In genomic region chr16:25066747-25067631, GRCh38 we compare ENCODE assay signal across 1 cellular context.
TF ChIP-seq lines count a peak whose summit lies in the region.

No MANE protein-coding gene starts in this region.

TF ChIP-seq in HepG2, 621 proteins besides CTCF, POLR2A, EP300 and RAD21 (continued from another document and continues in another):
- no peak for TF ChIP-seq ZNF318 (CRISPR knock-in tag; IDR thresholded peaks at IDR 0.05)
- TF ChIP-seq ZNF563 (CRISPR knock-in tag; IDR thresholded peaks at IDR 0.05), result peak; percentile 70
- 0 out of 2 replicates have a peak, but pooled peaks have one; percentile 17 for TF ChIP-seq ZNF3 (CRISPR knock-in tag; IDR thresholded peaks at IDR 0.05)
- no peak for TF ChIP-seq JDP2 (CRISPR knock-in tag; IDR thresholded peaks at IDR 0.05; ENCODE audit: borderline replicate concordance)
- peak; percentile 21; the same call in 1 of the 2 replicates for TF ChIP-seq TFE3 (CRISPR knock-in tag; IDR thresholded peaks at IDR 0.05)
- no peak for TF ChIP-seq ZBTB44 (CRISPR knock-in tag; IDR thresholded peaks at IDR 0.05)
- peak; percentile 24; the same call in 1 of the 2 replicates for TF ChIP-seq ZNF768 (CRISPR knock-in tag; IDR thresholded peaks at IDR 0.05)
- peak; percentile 45; the same call in 1 of the 2 replicates for TF ChIP-seq GATAD1 (CRISPR knock-in tag; IDR thresholded peaks at IDR 0.05)
- no peak for TF ChIP-seq YEATS2 (CRISPR knock-in tag; IDR thresholded peaks at IDR 0.05; ENCODE audit: borderline replicate concordance)
- TF ChIP-seq ZNF567 (CRISPR knock-in tag; IDR thresholded peaks at IDR 0.05; ENCODE audit: borderline replicate concordance), result no peak
- no peak; the same call in 1 of the 2 replicates for TF ChIP-seq ZNF44 (CRISPR knock-in tag; IDR thresholded peaks at IDR 0.05)
- TF ChIP-seq ZBTB40 (IDR thresholded peaks at IDR 0.05), result no peak
- TF ChIP-seq ZBTB40 (CRISPR knock-in tag; IDR thresholded peaks at IDR 0.05), result peak; percentile 26; the same call in 1 of the 2 replicates
- TF ChIP-seq ZNF503 (CRISPR knock-in tag; IDR thresholded peaks at IDR 0.05), result 0 out of 2 replicates have a peak, but pooled peaks have one; percentile 12
- 0 out of 2 replicates have a peak, but pooled peaks have one; percentile 59 for TF ChIP-seq RFXAP (CRISPR knock-in tag; IDR thresholded peaks at IDR 0.05; ENCODE audit: borderline replicate concordance)
- TF ChIP-seq ZNF317 (CRISPR knock-in tag; IDR thresholded peaks at IDR 0.05), result no peak
- TF ChIP-seq IRF9 (CRISPR knock-in tag; IDR thresholded peaks at IDR 0.05; ENCODE audit: borderline replicate concordance), result peak; percentile 96; the same call in 1 of the 2 replicates
- TF ChIP-seq HOXA7 (CRISPR knock-in tag; IDR thresholded peaks at IDR 0.05), result no peak
- no peak for TF ChIP-seq CBFB (CRISPR knock-in tag; IDR thresholded peaks at IDR 0.05)
- TF ChIP-seq CENPX (CRISPR knock-in tag; IDR thresholded peaks at IDR 0.05), result no peak
- TF ChIP-seq ZNF7 (CRISPR knock-in tag; IDR thresholded peaks at IDR 0.05), result no peak
- no peak for TF ChIP-seq ZNF253 (CRISPR knock-in tag; IDR thresholded peaks at IDR 0.05; ENCODE audit: borderline replicate concordance)
- TF ChIP-seq ZNF788 (CRISPR knock-in tag; IDR thresholded peaks at IDR 0.05; ENCODE audit: borderline replicate concordance), result peak; percentile 24; the same call in 1 of the 2 replicates
- TF ChIP-seq RNF219 (CRISPR knock-in tag; IDR thresholded peaks at IDR 0.05), result no peak
- peak; percentile 74 for TF ChIP-seq SALL1 (CRISPR knock-in tag; IDR thresholded peaks at IDR 0.05)
